Comparison of ENCODE assay signal across 1 cellular context in the genomic region with DNA sequence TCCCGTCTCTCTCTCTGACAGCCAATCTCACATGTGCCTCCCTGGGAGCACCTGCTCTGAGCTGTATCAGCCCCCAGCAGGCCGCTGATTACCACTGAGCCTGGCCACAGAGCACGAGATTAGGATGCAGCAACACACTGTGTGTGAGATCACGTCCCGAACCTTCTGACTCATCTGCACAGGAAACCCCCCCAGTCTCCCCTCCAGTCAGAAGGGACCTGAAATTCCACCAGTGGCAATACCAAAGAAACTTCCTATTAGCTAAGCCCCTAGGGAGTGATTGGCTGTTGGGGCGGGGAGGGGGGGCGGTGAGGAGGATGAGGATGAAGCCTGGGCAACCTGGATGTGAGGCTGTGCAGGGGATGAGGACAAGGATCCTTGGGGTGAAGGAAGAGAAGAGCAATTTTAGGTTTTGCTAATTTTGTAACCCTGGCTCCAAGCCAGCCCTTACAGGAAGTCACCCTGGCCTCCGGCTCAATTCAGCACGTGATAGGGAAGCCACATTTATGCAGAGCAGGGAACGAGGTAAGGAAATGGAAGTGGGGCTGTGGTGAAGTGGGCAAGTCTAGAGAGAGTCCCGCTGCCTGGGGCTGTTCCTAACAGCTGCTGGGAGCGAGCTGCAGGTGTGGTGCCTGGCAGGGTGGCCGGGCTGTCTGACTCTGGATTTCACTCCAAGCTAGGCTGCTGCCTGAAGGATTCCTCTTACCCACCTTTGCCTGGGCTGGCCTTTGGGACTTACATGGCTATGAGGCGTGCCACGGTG.
TF ChIP-seq lines count a peak whose summit lies in the region.

No MANE protein-coding gene starts in this region.

TF ChIP-seq in K562, 482 proteins besides CTCF, POLR2A, EP300 and RAD21 (continued from another document and continues in another):
- TF ChIP-seq, protein P1, sequence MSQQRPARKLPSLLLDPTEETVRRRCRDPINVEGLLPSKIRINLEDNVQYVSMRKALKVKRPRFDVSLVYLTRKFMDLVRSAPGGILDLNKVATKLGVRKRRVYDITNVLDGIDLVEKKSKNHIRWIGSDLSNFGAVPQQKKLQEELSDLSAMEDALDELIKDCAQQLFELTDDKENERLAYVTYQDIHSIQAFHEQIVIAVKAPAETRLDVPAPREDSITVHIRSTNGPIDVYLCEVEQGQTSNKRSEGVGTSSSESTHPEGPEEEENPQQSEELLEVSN (IDR thresholded peaks at IDR 0.05; ENCODE audit: borderline replicate concordance in 1 of 2, extremely low read depth in 1 of 2, insufficient read depth in 1 of 2, insufficient read length in 1 of 2, low read depth in 1 of 2, low read length in 1 of 2, poor library complexity in 1 of 2, severe bottlenecking in 1 of 2): peak in 1 of 2 experiments; percentile 68
- TF ChIP-seq ZNF436 (CRISPR knock-in tag; IDR thresholded peaks at IDR 0.05) (no peak), BCOR (IDR thresholded peaks at IDR 0.05) (peak; percentile 83; the same call in 1 of the 2 replicates), CCAR2 (IDR thresholded peaks at IDR 0.05; ENCODE audit: low read depth, low read length) (0 out of 2 replicates have a peak, but pooled peaks have one; percentile 37), GABPA (tag; conservative IDR thresholded peaks at IDR 0.05; ENCODE audit: low read depth) (peak; percentile 77), XRCC5 (IDR thresholded peaks at IDR 0.05; ENCODE audit: low read depth, low read length) (peak; percentile 75), TEAD2 (tag; IDR thresholded peaks at IDR 0.05) (no peak), PCBP2 (IDR thresholded peaks at IDR 0.05; ENCODE audit: low read depth, low read length, poor library complexity, severe bottlenecking) (no peak), ZNF282 (CRISPR knock-in tag; IDR thresholded peaks at IDR 0.05) (no peak), BRCA1 (IDR thresholded peaks at IDR 0.05) (no peak), BRCA1 (CRISPR knock-in tag; IDR thresholded peaks at IDR 0.05) (no peak), ZNF212 (CRISPR knock-in tag; IDR thresholded peaks at IDR 0.05) (no peak), PTTG1 (tag; IDR thresholded peaks at IDR 0.05; ENCODE audit: low read depth) (no peak), CREM (IDR thresholded peaks at IDR 0.05; ENCODE audit: low read depth) (peak; percentile 92), CBX5 (IDR thresholded peaks at IDR 0.05; ENCODE audit: borderline replicate concordance, low read depth) (no peak), EZH2 (IDR thresholded peaks at IDR 0.05; ENCODE audit: borderline replicate concordance, low read depth, low read length) (no peak), ZNF764 (CRISPR knock-in tag; IDR thresholded peaks at IDR 0.05; ENCODE audit: low read depth) (no peak), ARID2 (IDR thresholded peaks at IDR 0.05) (no peak), TBL1XR1 (IDR thresholded peaks at IDR 0.05; ENCODE audit: low read length in 2 of 2) (peak; percentile 94 to 96; a peak in 3 of 4 replicates), ZNF586 (CRISPR knock-in tag; conservative IDR thresholded peaks at IDR 0.05) (no peak), HMG20A (CRISPR knock-in tag; conservative IDR thresholded peaks at IDR 0.05) (no peak), ZEB2 (IDR thresholded peaks at IDR 0.05) (peak; percentile 86), HLTF (IDR thresholded peaks at IDR 0.05) (peak; percentile 53; the same call in 1 of the 2 replicates), RBM14 (IDR thresholded peaks at IDR 0.05; ENCODE audit: borderline replicate concordance, insufficient read depth, low read depth, low read length) (no peak), ZNF431 (CRISPR knock-in tag; IDR thresholded peaks at IDR 0.05) (no peak; the same call in 1 of the 2 replicates), ETS2 (tag; IDR thresholded peaks at IDR 0.05; ENCODE audit: borderline replicate concordance, poor library complexity, severe bottlenecking) (no peak), PURB (CRISPR knock-in tag; IDR thresholded peaks at IDR 0.05; ENCODE audit: low read depth) (no peak), SMARCC2 (IDR thresholded peaks at IDR 0.05; ENCODE audit: low read depth) (peak; percentile 91)
- TF ChIP-seq, protein P2, sequence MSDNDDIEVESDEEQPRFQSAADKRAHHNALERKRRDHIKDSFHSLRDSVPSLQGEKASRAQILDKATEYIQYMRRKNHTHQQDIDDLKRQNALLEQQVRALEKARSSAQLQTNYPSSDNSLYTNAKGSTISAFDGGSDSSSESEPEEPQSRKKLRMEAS (CRISPR knock-in tag; IDR thresholded peaks at IDR 0.05): peak; percentile 97
- TF ChIP-seq, protein P3, sequence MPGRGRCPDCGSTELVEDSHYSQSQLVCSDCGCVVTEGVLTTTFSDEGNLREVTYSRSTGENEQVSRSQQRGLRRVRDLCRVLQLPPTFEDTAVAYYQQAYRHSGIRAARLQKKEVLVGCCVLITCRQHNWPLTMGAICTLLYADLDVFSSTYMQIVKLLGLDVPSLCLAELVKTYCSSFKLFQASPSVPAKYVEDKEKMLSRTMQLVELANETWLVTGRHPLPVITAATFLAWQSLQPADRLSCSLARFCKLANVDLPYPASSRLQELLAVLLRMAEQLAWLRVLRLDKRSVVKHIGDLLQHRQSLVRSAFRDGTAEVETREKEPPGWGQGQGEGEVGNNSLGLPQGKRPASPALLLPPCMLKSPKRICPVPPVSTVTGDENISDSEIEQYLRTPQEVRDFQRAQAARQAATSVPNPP (IDR thresholded peaks at IDR 0.05; ENCODE audit: borderline replicate concordance, insufficient read depth, insufficient read length): no peak
- TF ChIP-seq, protein P4, sequence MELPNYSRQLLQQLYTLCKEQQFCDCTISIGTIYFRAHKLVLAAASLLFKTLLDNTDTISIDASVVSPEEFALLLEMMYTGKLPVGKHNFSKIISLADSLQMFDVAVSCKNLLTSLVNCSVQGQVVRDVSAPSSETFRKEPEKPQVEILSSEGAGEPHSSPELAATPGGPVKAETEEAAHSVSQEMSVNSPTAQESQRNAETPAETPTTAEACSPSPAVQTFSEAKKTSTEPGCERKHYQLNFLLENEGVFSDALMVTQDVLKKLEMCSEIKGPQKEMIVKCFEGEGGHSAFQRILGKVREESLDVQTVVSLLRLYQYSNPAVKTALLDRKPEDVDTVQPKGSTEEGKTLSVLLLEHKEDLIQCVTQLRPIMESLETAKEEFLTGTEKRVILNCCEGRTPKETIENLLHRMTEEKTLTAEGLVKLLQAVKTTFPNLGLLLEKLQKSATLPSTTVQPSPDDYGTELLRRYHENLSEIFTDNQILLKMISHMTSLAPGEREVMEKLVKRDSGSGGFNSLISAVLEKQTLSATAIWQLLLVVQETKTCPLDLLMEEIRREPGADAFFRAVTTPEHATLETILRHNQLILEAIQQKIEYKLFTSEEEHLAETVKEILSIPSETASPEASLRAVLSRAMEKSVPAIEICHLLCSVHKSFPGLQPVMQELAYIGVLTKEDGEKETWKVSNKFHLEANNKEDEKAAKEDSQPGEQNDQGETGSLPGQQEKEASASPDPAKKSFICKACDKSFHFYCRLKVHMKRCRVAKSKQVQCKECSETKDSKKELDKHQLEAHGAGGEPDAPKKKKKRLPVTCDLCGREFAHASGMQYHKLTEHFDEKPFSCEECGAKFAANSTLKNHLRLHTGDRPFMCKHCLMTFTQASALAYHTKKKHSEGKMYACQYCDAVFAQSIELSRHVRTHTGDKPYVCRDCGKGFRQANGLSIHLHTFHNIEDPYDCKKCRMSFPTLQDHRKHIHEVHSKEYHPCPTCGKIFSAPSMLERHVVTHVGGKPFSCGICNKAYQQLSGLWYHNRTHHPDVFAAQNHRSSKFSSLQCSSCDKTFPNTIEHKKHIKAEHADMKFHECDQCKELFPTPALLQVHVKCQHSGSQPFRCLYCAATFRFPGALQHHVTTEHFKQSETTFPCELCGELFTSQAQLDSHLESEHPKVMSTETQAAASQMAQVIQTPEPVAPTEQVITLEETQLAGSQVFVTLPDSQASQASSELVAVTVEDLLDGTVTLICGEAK (IDR thresholded peaks at IDR 0.05): no peak
- TF ChIP-seq, protein P4 (CRISPR knock-in tag; IDR thresholded peaks at IDR 0.05): no peak
- TF ChIP-seq, protein P5, sequence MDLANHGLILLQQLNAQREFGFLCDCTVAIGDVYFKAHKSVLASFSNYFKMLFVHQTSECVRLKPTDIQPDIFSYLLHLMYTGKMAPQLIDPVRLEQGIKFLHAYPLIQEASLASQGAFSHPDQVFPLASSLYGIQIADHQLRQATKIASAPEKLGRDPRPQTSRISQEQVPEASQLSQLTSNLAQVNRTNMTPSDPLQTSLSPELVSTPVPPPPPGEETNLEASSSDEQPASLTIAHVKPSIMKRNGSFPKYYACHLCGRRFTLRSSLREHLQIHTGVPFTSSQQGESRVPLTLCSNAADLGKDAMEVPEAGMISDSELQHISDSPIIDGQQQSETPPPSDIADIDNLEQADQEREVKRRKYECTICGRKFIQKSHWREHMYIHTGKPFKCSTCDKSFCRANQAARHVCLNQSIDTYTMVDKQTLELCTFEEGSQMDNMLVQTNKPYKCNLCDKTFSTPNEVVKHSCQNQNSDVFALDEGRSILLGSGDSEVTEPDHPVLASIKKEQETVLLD (IDR thresholded peaks at IDR 0.05): no peak; the same call in 1 of the 2 replicates
- TF ChIP-seq, protein P6, sequence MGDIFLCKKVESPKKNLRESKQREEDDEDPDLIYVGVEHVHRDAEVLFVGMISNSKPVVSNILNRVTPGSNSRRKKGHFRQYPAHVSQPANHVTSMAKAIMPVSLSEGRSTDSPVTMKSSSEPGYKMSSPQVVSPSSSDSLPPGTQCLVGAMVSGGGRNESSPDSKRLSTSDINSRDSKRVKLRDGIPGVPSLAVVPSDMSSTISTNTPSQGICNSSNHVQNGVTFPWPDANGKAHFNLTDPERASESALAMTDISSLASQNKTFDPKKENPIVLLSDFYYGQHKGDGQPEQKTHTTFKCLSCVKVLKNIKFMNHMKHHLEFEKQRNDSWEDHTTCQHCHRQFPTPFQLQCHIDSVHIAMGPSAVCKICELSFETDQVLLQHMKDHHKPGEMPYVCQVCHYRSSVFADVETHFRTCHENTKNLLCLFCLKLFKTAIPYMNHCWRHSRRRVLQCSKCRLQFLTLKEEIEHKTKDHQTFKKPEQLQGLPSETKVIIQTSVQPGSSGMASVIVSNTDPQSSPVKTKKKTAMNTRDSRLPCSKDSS (IDR thresholded peaks at IDR 0.05; ENCODE audit: low read depth, partially characterized antibody): no peak
- TF ChIP-seq, protein P7, sequence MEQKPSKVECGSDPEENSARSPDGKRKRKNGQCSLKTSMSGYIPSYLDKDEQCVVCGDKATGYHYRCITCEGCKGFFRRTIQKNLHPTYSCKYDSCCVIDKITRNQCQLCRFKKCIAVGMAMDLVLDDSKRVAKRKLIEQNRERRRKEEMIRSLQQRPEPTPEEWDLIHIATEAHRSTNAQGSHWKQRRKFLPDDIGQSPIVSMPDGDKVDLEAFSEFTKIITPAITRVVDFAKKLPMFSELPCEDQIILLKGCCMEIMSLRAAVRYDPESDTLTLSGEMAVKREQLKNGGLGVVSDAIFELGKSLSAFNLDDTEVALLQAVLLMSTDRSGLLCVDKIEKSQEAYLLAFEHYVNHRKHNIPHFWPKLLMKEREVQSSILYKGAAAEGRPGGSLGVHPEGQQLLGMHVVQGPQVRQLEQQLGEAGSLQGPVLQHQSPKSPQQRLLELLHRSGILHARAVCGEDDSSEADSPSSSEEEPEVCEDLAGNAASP (IDR thresholded peaks at IDR 0.05): no peak
- TF ChIP-seq, protein P8, sequence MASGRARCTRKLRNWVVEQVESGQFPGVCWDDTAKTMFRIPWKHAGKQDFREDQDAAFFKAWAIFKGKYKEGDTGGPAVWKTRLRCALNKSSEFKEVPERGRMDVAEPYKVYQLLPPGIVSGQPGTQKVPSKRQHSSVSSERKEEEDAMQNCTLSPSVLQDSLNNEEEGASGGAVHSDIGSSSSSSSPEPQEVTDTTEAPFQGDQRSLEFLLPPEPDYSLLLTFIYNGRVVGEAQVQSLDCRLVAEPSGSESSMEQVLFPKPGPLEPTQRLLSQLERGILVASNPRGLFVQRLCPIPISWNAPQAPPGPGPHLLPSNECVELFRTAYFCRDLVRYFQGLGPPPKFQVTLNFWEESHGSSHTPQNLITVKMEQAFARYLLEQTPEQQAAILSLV (tag; IDR thresholded peaks at IDR 0.05): peak; percentile 41; the same call in 1 of the 2 replicates
- TF ChIP-seq, protein P9, sequence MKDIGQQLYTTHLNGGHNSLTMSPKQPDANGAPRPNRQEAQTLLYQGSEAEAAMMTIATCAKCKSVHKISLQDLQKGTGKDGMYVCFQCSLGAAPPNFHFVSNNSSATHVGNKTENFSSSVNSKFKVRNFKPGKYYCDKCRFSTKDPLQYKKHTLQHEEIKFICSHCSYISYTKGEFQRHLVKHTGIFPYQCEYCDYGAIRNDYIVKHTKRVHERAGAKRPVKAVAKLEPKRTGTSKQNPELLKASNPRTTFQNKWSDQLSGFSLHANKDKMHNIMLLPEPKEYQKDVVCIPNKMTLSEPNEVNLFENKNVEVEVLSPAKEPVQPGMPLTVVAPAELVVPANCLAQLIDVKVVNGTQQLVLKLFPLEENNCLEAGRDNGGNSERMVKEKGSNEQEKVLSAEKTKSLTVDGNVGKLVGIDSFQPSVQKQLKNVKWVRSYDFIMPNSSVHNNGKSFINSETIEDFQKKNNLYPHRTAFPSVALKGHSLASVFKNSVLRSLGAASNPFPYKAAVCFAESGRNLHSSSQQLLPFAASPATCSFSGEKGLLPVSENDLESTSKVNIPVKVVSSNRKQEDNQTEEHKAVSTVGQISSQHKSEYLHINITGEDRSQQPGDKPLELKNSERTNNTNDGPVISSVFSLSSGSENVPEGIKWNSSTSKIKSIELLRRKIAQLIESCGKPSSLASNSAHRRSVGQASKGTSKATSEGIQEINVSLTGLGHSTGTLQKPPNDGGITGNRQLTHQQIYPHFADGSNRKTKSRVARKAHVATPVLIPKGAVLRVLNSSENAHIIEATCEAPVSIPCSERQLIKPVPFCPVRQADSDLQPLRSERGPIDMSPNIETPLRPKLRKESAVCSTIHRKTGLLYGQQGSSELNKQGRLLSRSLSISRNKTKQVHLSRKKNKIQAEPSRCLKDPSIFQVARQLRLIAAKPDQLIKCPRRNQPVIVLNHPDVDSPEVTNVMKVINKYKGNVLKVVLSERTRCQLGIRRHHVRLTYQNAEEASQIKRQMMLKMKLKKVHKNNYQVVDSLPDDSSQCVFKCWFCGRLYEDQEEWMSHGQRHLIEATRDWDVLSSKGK (CRISPR knock-in tag; IDR thresholded peaks at IDR 0.05): no peak
